In genomic region chr9:127912882-127913281, GRCh38 we compare ENCODE assay signal across 14 cellular contexts. TPM values are rescaled to one million over a fixed set of nuclear protein-coding genes. Genes with fewer than 3 reads are reported as not detected.
DNase-seq lines count a peak whose midpoint lies in the region; ATAC-seq, FAIRE-seq and TF ChIP-seq lines count a peak whose summit lies in the region.
"Had no signal": no experiment of that assay in that cellular context is flagged by ENCODE, and none has a peak within 500 bp of the region (broad histone marks: within the 10 kb centered on the region; RNA-seq: fewer than 3 reads in every experiment).

No MANE protein-coding gene starts in this region.

- ATAC-seq in right cardiac atrium (no peak), heart left ventricle (no peak), HepG2 (no peak), left lobe of liver (no peak), GM18505 (IDR thresholded peaks at IDR 0.05; ENCODE audit: unreplicated experiment) (no peak)
- ATAC-seq: T-cell had no signal

- no peak overlapping the region for H3K9ac ChIP-seq in HepG2 (ENCODE audit: insufficient read depth, low read depth, low read length)

- intact Hi-C loops in right cardiac atrium (cut with DNase I) (no loop called here), heart left ventricle (cut with DNase I) (loop anchor here in 1 of 10 donors (5.0 kb wide), 1 partner anchor 41 kb away; no protein-coding TSS in a partner anchor), HepG2 (cut with micrococcal nuclease; ENCODE audit: unreplicated experiment) (no loop called here)

- no peak for TF ChIP-seq RAD21 in HepG2 (CRISPR knock-in tag; IDR thresholded peaks at IDR 0.05)

- peak; percentile 36 for FAIRE-seq in HepG2 (lab: Jason Lieb, UNC)

- CTCF ChIA-PET in HepG2 (lab: Yijun Ruan, JAX; ENCODE audit: low intra/inter-chr PET ratio, low total read pairs) = no interaction called here

- TF ChIP-seq POLR2A in heart left ventricle (IDR thresholded peaks at IDR 0.05) = no peak
- no peak for TF ChIP-seq POLR2A in Peyer's patch (IDR thresholded peaks at IDR 0.05)
- TF ChIP-seq POLR2A in HepG2 (IDR thresholded peaks at IDR 0.05; ENCODE audit: insufficient read depth in 1 of 2, low read depth in 2 of 2, low read length in 2 of 2) = no peak
- no peak for TF ChIP-seq POLR2A in GM18505 (IDR thresholded peaks at IDR 0.05; ENCODE audit: borderline replicate concordance, extremely low read depth, insufficient read depth, insufficient read length)

- H3K4me2 ChIP-seq in HepG2 (ENCODE audit: low read depth, low read length) = no peak overlapping the region

- POLR2A ChIA-PET in HepG2 (lab: Yijun Ruan, JAX) = interaction anchor here (2.2 to 7.9 kb wide), 2 partner anchors 8 to 15 kb away, joined by 9 to 78 read pairs; no protein-coding TSS in a partner anchor

- WGBS in right cardiac atrium = 92% methylated on average over 5 of the region's 5 CpGs
- WGBS in heart left ventricle, 4 donors = 92 to 97% (median 93%) methylated on average over 5 of the region's 5 CpGs
- 62% methylated on average over 5 of the region's 5 CpGs for WGBS in HepG2 (ENCODE audit: low lambda C conversion rate)

- H3K4me1 ChIP-seq in right cardiac atrium (ENCODE audit: control insufficient read depth, insufficient read depth, low read length) = peaks cover 7% of the 10 kb centered on the region
- H3K4me1 ChIP-seq in heart left ventricle = peaks cover 3 to 28% (median 24%) of the 10 kb centered on the region in 12 donors
- peaks cover 2 to 44% (median 25%) of the 10 kb centered on the region in 4 donors for H3K4me1 ChIP-seq in Peyer's patch
- H3K4me1 ChIP-seq in HepG2 (ENCODE audit: insufficient read depth, low read length) = peaks cover 48% of the 10 kb centered on the region

- H3K9me3 ChIP-seq in right cardiac atrium (ENCODE audit: control insufficient read depth, low read length) = no peaks in the 10 kb centered on the region
- H3K9me3 ChIP-seq in heart left ventricle = no peaks in the 10 kb centered on the region
- no peaks in the 10 kb centered on the region for H3K9me3 ChIP-seq in Peyer's patch
- H3K9me3 ChIP-seq in HepG2 (ENCODE audit: low read length) = no peaks in the 10 kb centered on the region

- no peaks in the 10 kb centered on the region for H4K20me1 ChIP-seq in HepG2 (ENCODE audit: insufficient read depth, low read length)

- no peak for TF ChIP-seq EP300 in HepG2 (IDR thresholded peaks at IDR 0.05; ENCODE audit: low read depth in 2 of 2, low read length in 2 of 2)
- TF ChIP-seq EP300 in HepG2 (CRISPR knock-in tag; IDR thresholded peaks at IDR 0.05; ENCODE audit: borderline replicate concordance) = no peak

- H3K27me3 ChIP-seq in right cardiac atrium (ENCODE audit: control insufficient read depth, insufficient read depth) (no peaks in the 10 kb centered on the region), heart left ventricle (no peaks in the 10 kb centered on the region), Peyer's patch (no peaks in the 10 kb centered on the region), HepG2 (ENCODE audit: control insufficient read depth in 1 of 2, insufficient read depth in 2 of 2, low read length in 2 of 2) (no peaks in the 10 kb centered on the region)

- no peak overlapping the region for H2AFZ ChIP-seq in HepG2 (ENCODE audit: low read length)

- H3K79me2 ChIP-seq in HepG2 (ENCODE audit: insufficient read depth, low read length) = peaks cover 2% of the 10 kb centered on the region

- H3K4me3 ChIP-seq in right cardiac atrium (ENCODE audit: low read length) = no peak overlapping the region
- no peak overlapping the region for H3K4me3 ChIP-seq in heart left ventricle
- no peak overlapping the region for H3K4me3 ChIP-seq in Peyer's patch
- no peak overlapping the region for H3K4me3 ChIP-seq in HepG2 (replicated peaks in 1 of 3; ENCODE audit: insufficient read depth in 1 of 3, low read depth in 2 of 3, low read length in 3 of 3)

- no TSS peak for BruUV-seq in HepG2 (replicated peaks; lab: Mats Ljungman, UMichigan)

- peaks cover 0 to 66% (median 53%) of the 10 kb centered on the region in 9 donors for H3K36me3 ChIP-seq in heart left ventricle
- peaks cover 0 to 47% (median 0%) of the 10 kb centered on the region in 3 donors for H3K36me3 ChIP-seq in Peyer's patch
- H3K36me3 ChIP-seq in HepG2 (replicated peaks in 1 of 2; ENCODE audit: control insufficient read depth in 1 of 2, insufficient read depth in 2 of 2, low read length in 2 of 2) = peaks cover 7 to 15% of the 10 kb centered on the region in 2 experiments; a peak in 4 of 5 replicates

- no peak for TF ChIP-seq CTCF in heart left ventricle (IDR thresholded peaks at IDR 0.05)
- no peak for TF ChIP-seq CTCF in Peyer's patch (IDR thresholded peaks at IDR 0.05)
- TF ChIP-seq CTCF in HepG2 (CRISPR knock-in tag; IDR thresholded peaks at IDR 0.05) = no peak

- in situ Hi-C loops in HepG2 (cut with HindIII; ENCODE audit: extremely low pct_ligation_motif_present, low pct_unique_long_range_greater_than_20kb) = no loop called here

- DNase-seq in right cardiac atrium = peak in 2 of 3 donors; percentile 32 to 43
- no peak for DNase-seq in heart left ventricle
- peak in 2 of 3 donors; percentile 61 to 71 for DNase-seq in Peyer's patch
- DNase-seq in HepG2 (ENCODE audit: low spot score) = no peak
- DNase-seq in left lobe of liver (ENCODE audit: low spot score) = no peak
- no peak for DNase-seq in GOT3 (lab: John Stamatoyannopoulos, UW)
- no peak for DNase-seq in pons (ENCODE audit: low spot score)
- DNase-seq: activated CD8-positive, alpha-beta memory T cell treated with anti-CD3 and anti-CD28 coated beads for 24 hours; cortex of kidney; NCI-H1930; stimulated activated CD4-positive, alpha-beta T cell treated with anti-CD3 and anti-CD28 coated beads, Interleukin-2, amount 100 ng/mL, for 48 hours; stimulated activated naive CD4-positive, alpha-beta T cell; T-cell had no signal

- H3K27ac ChIP-seq in right cardiac atrium (ENCODE audit: low read length) (no peak overlapping the region), heart left ventricle (no peak overlapping the region), Peyer's patch (peak overlapping the region in 2 of 4 donors; percentile 37 to 65), HepG2 (ENCODE audit: extremely low read length, insufficient read depth, low read length) (no peak overlapping the region)

RNA-seq across cellular contexts. Expression of gene ST6GALNAC4, which starts 4.0 kb away (rescaled TPM):
- 10 to 100 TPM; 26.3 to 36.7 (median 32.3) TPM for total RNA-seq in right cardiac atrium
- polyA plus RNA-seq in right cardiac atrium = 24.3 TPM
- 10 to 100 TPM; 28.3 to 66.1 (median 42.6) TPM for total RNA-seq in heart left ventricle
- 10 to 100 TPM; 17.0 to 72.0 TPM for polyA plus RNA-seq in heart left ventricle
- 100 to 1,000 TPM in 1 of 4 donors, 10 to 100 TPM in 3; 39.9 to 119 (median 46.7) TPM for total RNA-seq in Peyer's patch
- 14.8 and 18.8 TPM in 2 replicates for total RNA-seq in HepG2 (2016; rRNA removed; fragmentation: Illumina TruSeq; extraction: Trizol)
- 35.6 and 43.0 TPM in 2 replicates for total RNA-seq in HepG2 (2016; cell fraction: cytosol; rRNA removed; fragmentation: Illumina TruSeq; extraction: Trizol; ENCODE audit: low read depth)
- total RNA-seq in HepG2 (2016; cell fraction: insoluble cytoplasmic fraction; rRNA removed; fragmentation: Illumina TruSeq; extraction: Trizol) = 13.0 and 19.7 TPM in 2 replicates
- total RNA-seq in HepG2 (2016; cell fraction: membrane; rRNA removed; fragmentation: Illumina TruSeq; extraction: Trizol) = 47.7 and 65.6 TPM in 2 replicates
- 12.8 and 17.5 TPM in 2 replicates for total RNA-seq in HepG2 (2016; cell fraction: nucleus; rRNA removed; fragmentation: Illumina TruSeq; extraction: Trizol)
- 27.7 and 36.4 TPM in 2 replicates for polyA plus RNA-seq in HepG2 (2011; rRNA removed)
- polyA plus RNA-seq in HepG2 (2011; cell fraction: cytosol; rRNA removed) = 26.2 and 47.9 TPM in 2 replicates
- polyA plus RNA-seq in HepG2 (2011; cell fraction: nucleus; rRNA removed) = 41.2 and 43.3 TPM in 2 replicates
- 14.8 and 21.6 TPM in 2 replicates for polyA plus RNA-seq in HepG2 (2012)
- polyA plus RNA-seq in HepG2 (2016; cell fraction: cytosol; fragmentation: Illumina TruSeq; extraction: Trizol; ENCODE audit: low read depth) = 55.5 and 75.3 TPM in 2 replicates
- polyA plus RNA-seq in HepG2 (2016; cell fraction: insoluble cytoplasmic fraction; fragmentation: Illumina TruSeq; extraction: Trizol; ENCODE audit: low read depth) = 20.6 and 23.9 TPM in 2 replicates
- polyA plus RNA-seq in HepG2 (2016; cell fraction: membrane; fragmentation: Illumina TruSeq; extraction: Trizol; ENCODE audit: low read depth) = 69.4 and 78.8 TPM in 2 replicates
- polyA plus RNA-seq in HepG2 (2016; cell fraction: nucleus; fragmentation: Illumina TruSeq; extraction: Trizol; ENCODE audit: insufficient read depth, low read depth) = 25.2 and 32.3 TPM in 2 replicates
- polyA minus RNA-seq in HepG2 (2011; rRNA and poly(A)+ RNA removed; ENCODE audit: low replicate concordance) = 74.4 and 118 TPM in 2 replicates
- polyA minus RNA-seq in HepG2 (2011; cell fraction: cytosol; rRNA and poly(A)+ RNA removed) = 40.0 and 42.1 TPM in 2 replicates
- 15.6 and 17.8 TPM in 2 replicates for polyA minus RNA-seq in HepG2 (2011; cell fraction: nucleus; rRNA and poly(A)+ RNA removed)
- total RNA-seq in left lobe of liver = 5.9 TPM

RNA-seq across cellular contexts. Expression of gene ST6GALNAC6, which starts 13.5 kb away (rescaled TPM):
- 10 to 100 TPM; 60.1 to 73.7 (median 65.2) TPM for total RNA-seq in right cardiac atrium
- polyA plus RNA-seq in right cardiac atrium = 55.9 TPM
- 10 to 100 TPM; 28.4 to 75.9 (median 45.6) TPM for total RNA-seq in heart left ventricle
- polyA plus RNA-seq in heart left ventricle = 10 to 100 TPM; 35.7 to 37.5 TPM
- total RNA-seq in Peyer's patch = 10 to 100 TPM in 3 of 4 donors, 1 to 10 TPM in 1; 7.7 to 88.3 (median 18.9) TPM
- total RNA-seq in HepG2 (2016; rRNA removed; fragmentation: Illumina TruSeq; extraction: Trizol) = 16.7 and 18.5 TPM in 2 replicates
- total RNA-seq in HepG2 (2016; cell fraction: cytosol; rRNA removed; fragmentation: Illumina TruSeq; extraction: Trizol; ENCODE audit: low read depth) = 13.5 and 13.9 TPM in 2 replicates
- 11.7 and 18.2 TPM in 2 replicates for total RNA-seq in HepG2 (2016; cell fraction: insoluble cytoplasmic fraction; rRNA removed; fragmentation: Illumina TruSeq; extraction: Trizol)
- 42.0 and 46.1 TPM in 2 replicates for total RNA-seq in HepG2 (2016; cell fraction: membrane; rRNA removed; fragmentation: Illumina TruSeq; extraction: Trizol)
- 13.4 and 15.1 TPM in 2 replicates for total RNA-seq in HepG2 (2016; cell fraction: nucleus; rRNA removed; fragmentation: Illumina TruSeq; extraction: Trizol)
- polyA plus RNA-seq in HepG2 (2011; rRNA removed) = 65.4 and 103 TPM in 2 replicates
- 63.0 and 69.3 TPM in 2 replicates for polyA plus RNA-seq in HepG2 (2011; cell fraction: cytosol; rRNA removed)
- 134 and 138 TPM in 2 replicates for polyA plus RNA-seq in HepG2 (2011; cell fraction: nucleus; rRNA removed)
- 36.1 and 53.0 TPM in 2 replicates for polyA plus RNA-seq in HepG2 (2012)
- 33.4 and 37.1 TPM in 2 replicates for polyA plus RNA-seq in HepG2 (2016; cell fraction: cytosol; fragmentation: Illumina TruSeq; extraction: Trizol; ENCODE audit: low read depth)
- polyA plus RNA-seq in HepG2 (2016; cell fraction: insoluble cytoplasmic fraction; fragmentation: Illumina TruSeq; extraction: Trizol; ENCODE audit: low read depth) = 18.0 and 19.3 TPM in 2 replicates
- 54.8 and 59.0 TPM in 2 replicates for polyA plus RNA-seq in HepG2 (2016; cell fraction: membrane; fragmentation: Illumina TruSeq; extraction: Trizol; ENCODE audit: low read depth)
- 32.9 and 35.5 TPM in 2 replicates for polyA plus RNA-seq in HepG2 (2016; cell fraction: nucleus; fragmentation: Illumina TruSeq; extraction: Trizol; ENCODE audit: insufficient read depth, low read depth)
- polyA minus RNA-seq in HepG2 (2011; rRNA and poly(A)+ RNA removed; ENCODE audit: low replicate concordance) = 41.6 and 91.9 TPM in 2 replicates
- polyA minus RNA-seq in HepG2 (2011; cell fraction: cytosol; rRNA and poly(A)+ RNA removed) = 15.4 and 21.1 TPM in 2 replicates
- polyA minus RNA-seq in HepG2 (2011; cell fraction: nucleus; rRNA and poly(A)+ RNA removed) = 22.4 and 22.6 TPM in 2 replicates
- 35.2 TPM for total RNA-seq in left lobe of liver

RNA-seq across cellular contexts. Expression of gene PIP5KL1, which starts 17.7 kb away (rescaled TPM):
- 1 to 10 TPM in 1 of 4 donors, under 1 TPM in 1, not detected in 2; 0.29 to 1.3 TPM for total RNA-seq in right cardiac atrium
- 0.29 TPM for polyA plus RNA-seq in right cardiac atrium
- under 1 TPM in 7 of 9 donors, not detected in 2; 0.33 to 0.77 (median 0.51) TPM for total RNA-seq in heart left ventricle
- polyA plus RNA-seq in heart left ventricle = under 1 TPM; 0.12 to 0.15 TPM
- total RNA-seq in Peyer's patch = 1 to 10 TPM in 1 of 4 donors, not detected in 3; 2.5 TPM
- 0.20 TPM in 1 of 2 replicates, not detected in the other for total RNA-seq in HepG2 (2016; rRNA removed; fragmentation: Illumina TruSeq; extraction: Trizol)
- total RNA-seq in HepG2 (2016; cell fraction: cytosol; rRNA removed; fragmentation: Illumina TruSeq; extraction: Trizol; ENCODE audit: low read depth) = 0.51 TPM in 1 of 2 replicates, not detected in the other
- 0.15 TPM in 1 of 2 replicates, not detected in the other for total RNA-seq in HepG2 (2016; cell fraction: insoluble cytoplasmic fraction; rRNA removed; fragmentation: Illumina TruSeq; extraction: Trizol)
- total RNA-seq in HepG2 (2016; cell fraction: membrane; rRNA removed; fragmentation: Illumina TruSeq; extraction: Trizol) = not detected in 2 replicates
- total RNA-seq in HepG2 (2016; cell fraction: nucleus; rRNA removed; fragmentation: Illumina TruSeq; extraction: Trizol) = 0.56 TPM in 1 of 2 replicates, not detected in the other
- 0.44 and 0.49 TPM in 2 replicates for polyA plus RNA-seq in HepG2 (2011; rRNA removed)
- polyA plus RNA-seq in HepG2 (2011; cell fraction: cytosol; rRNA removed) = 0.17 and 0.32 TPM in 2 replicates
- polyA plus RNA-seq in HepG2 (2011; cell fraction: nucleus; rRNA removed) = 5.3 and 9.9 TPM in 2 replicates
- polyA plus RNA-seq in HepG2 (2012) = 0.32 and 0.67 TPM in 2 replicates
- 0.24 TPM in 1 of 2 replicates, not detected in the other for polyA plus RNA-seq in HepG2 (2016; cell fraction: cytosol; fragmentation: Illumina TruSeq; extraction: Trizol; ENCODE audit: low read depth)
- not detected in 2 replicates for polyA plus RNA-seq in HepG2 (2016; cell fraction: insoluble cytoplasmic fraction; fragmentation: Illumina TruSeq; extraction: Trizol; ENCODE audit: low read depth)
- not detected in 2 replicates for polyA plus RNA-seq in HepG2 (2016; cell fraction: membrane; fragmentation: Illumina TruSeq; extraction: Trizol; ENCODE audit: low read depth)
- 1.1 TPM in 1 of 2 replicates, not detected in the other for polyA plus RNA-seq in HepG2 (2016; cell fraction: nucleus; fragmentation: Illumina TruSeq; extraction: Trizol; ENCODE audit: insufficient read depth, low read depth)
- 0.72 and 1.4 TPM in 2 replicates for polyA minus RNA-seq in HepG2 (2011; rRNA and poly(A)+ RNA removed; ENCODE audit: low replicate concordance)
- 0.88 TPM in 1 of 2 replicates, not detected in the other for polyA minus RNA-seq in HepG2 (2011; cell fraction: cytosol; rRNA and poly(A)+ RNA removed)
- polyA minus RNA-seq in HepG2 (2011; cell fraction: nucleus; rRNA and poly(A)+ RNA removed) = 1.3 and 2.2 TPM in 2 replicates
- total RNA-seq in left lobe of liver = 0.40 TPM

RNA-seq across cellular contexts. Expression of gene DPM2, which starts 24.8 kb away (rescaled TPM):
- 10 to 100 TPM; 13.6 to 20.0 (median 16.0) TPM for total RNA-seq in right cardiac atrium
- polyA plus RNA-seq in right cardiac atrium = 16.4 TPM
- 10 to 100 TPM in 7 of 9 donors, 1 to 10 TPM in 2; 7.2 to 19.5 (median 11.7) TPM for total RNA-seq in heart left ventricle
- polyA plus RNA-seq in heart left ventricle = 10 to 100 TPM; 15.3 to 31.7 TPM
- total RNA-seq in Peyer's patch = 10 to 100 TPM; 20.6 to 27.3 (median 22.1) TPM
- 17.5 and 24.8 TPM in 2 replicates for total RNA-seq in HepG2 (2016; rRNA removed; fragmentation: Illumina TruSeq; extraction: Trizol)
- 20.0 and 27.3 TPM in 2 replicates for total RNA-seq in HepG2 (2016; cell fraction: cytosol; rRNA removed; fragmentation: Illumina TruSeq; extraction: Trizol; ENCODE audit: low read depth)
- total RNA-seq in HepG2 (2016; cell fraction: insoluble cytoplasmic fraction; rRNA removed; fragmentation: Illumina TruSeq; extraction: Trizol) = 14.9 and 23.0 TPM in 2 replicates
- total RNA-seq in HepG2 (2016; cell fraction: membrane; rRNA removed; fragmentation: Illumina TruSeq; extraction: Trizol) = 31.4 and 35.9 TPM in 2 replicates
- total RNA-seq in HepG2 (2016; cell fraction: nucleus; rRNA removed; fragmentation: Illumina TruSeq; extraction: Trizol) = 18.6 and 22.0 TPM in 2 replicates
- polyA plus RNA-seq in HepG2 (2011; rRNA removed) = 35.3 and 38.6 TPM in 2 replicates
- polyA plus RNA-seq in HepG2 (2011; cell fraction: cytosol; rRNA removed) = 30.5 and 35.2 TPM in 2 replicates
- polyA plus RNA-seq in HepG2 (2011; cell fraction: nucleus; rRNA removed) = 36.6 and 37.4 TPM in 2 replicates
- polyA plus RNA-seq in HepG2 (2012) = 21.4 and 25.3 TPM in 2 replicates
- 32.5 and 40.9 TPM in 2 replicates for polyA plus RNA-seq in HepG2 (2016; cell fraction: cytosol; fragmentation: Illumina TruSeq; extraction: Trizol; ENCODE audit: low read depth)
- polyA plus RNA-seq in HepG2 (2016; cell fraction: insoluble cytoplasmic fraction; fragmentation: Illumina TruSeq; extraction: Trizol; ENCODE audit: low read depth) = 30.7 and 34.8 TPM in 2 replicates
- 49.8 and 53.8 TPM in 2 replicates for polyA plus RNA-seq in HepG2 (2016; cell fraction: membrane; fragmentation: Illumina TruSeq; extraction: Trizol; ENCODE audit: low read depth)
- 49.9 and 52.5 TPM in 2 replicates for polyA plus RNA-seq in HepG2 (2016; cell fraction: nucleus; fragmentation: Illumina TruSeq; extraction: Trizol; ENCODE audit: insufficient read depth, low read depth)
- polyA minus RNA-seq in HepG2 (2011; rRNA and poly(A)+ RNA removed; ENCODE audit: low replicate concordance) = 68.5 and 193 TPM in 2 replicates
- 12.9 and 15.4 TPM in 2 replicates for polyA minus RNA-seq in HepG2 (2011; cell fraction: cytosol; rRNA and poly(A)+ RNA removed)
- 34.8 and 35.4 TPM in 2 replicates for polyA minus RNA-seq in HepG2 (2011; cell fraction: nucleus; rRNA and poly(A)+ RNA removed)
- 12.4 TPM for total RNA-seq in left lobe of liver

RNA-seq across cellular contexts. Expression of gene AK1, which starts 35.4 kb away (rescaled TPM):
- total RNA-seq in right cardiac atrium (100 to 1,000 TPM; 630 to 722 (median 659) TPM), heart left ventricle (100 to 1,000 TPM; 415 to 810 (median 586) TPM), Peyer's patch (10 to 100 TPM in 3 of 4 donors, 1 to 10 TPM in 1; 2.5 to 22.3 (median 18.4) TPM), HepG2 (2016; rRNA removed; fragmentation: Illumina TruSeq; extraction: Trizol) (25.7 and 32.8 TPM in 2 replicates), left lobe of liver (42.6 TPM)
- polyA plus RNA-seq in right cardiac atrium (811 TPM), heart left ventricle (1,000 to 10,000 TPM in 1 of 2 donors, 100 to 1,000 TPM in 1; 312 to 1,060 TPM), HepG2 (2011; rRNA removed) (19.1 and 28.5 TPM in 2 replicates)
- total RNA-seq in HepG2 (2016; cell fraction: cytosol; rRNA removed; fragmentation: Illumina TruSeq; extraction: Trizol; ENCODE audit: low read depth) = 12.5 and 17.4 TPM in 2 replicates
- total RNA-seq in HepG2 (2016; cell fraction: insoluble cytoplasmic fraction; rRNA removed; fragmentation: Illumina TruSeq; extraction: Trizol) = 27.8 and 33.7 TPM in 2 replicates
- 18.2 and 19.8 TPM in 2 replicates for total RNA-seq in HepG2 (2016; cell fraction: membrane; rRNA removed; fragmentation: Illumina TruSeq; extraction: Trizol)
- total RNA-seq in HepG2 (2016; cell fraction: nucleus; rRNA removed; fragmentation: Illumina TruSeq; extraction: Trizol) = 13.7 and 15.3 TPM in 2 replicates
- polyA plus RNA-seq in HepG2 (2011; cell fraction: cytosol; rRNA removed) = 29.9 and 38.0 TPM in 2 replicates
- 34.1 and 55.6 TPM in 2 replicates for polyA plus RNA-seq in HepG2 (2011; cell fraction: nucleus; rRNA removed)
- 17.5 and 23.3 TPM in 2 replicates for polyA plus RNA-seq in HepG2 (2012)
- 28.9 and 48.9 TPM in 2 replicates for polyA plus RNA-seq in HepG2 (2016; cell fraction: cytosol; fragmentation: Illumina TruSeq; extraction: Trizol; ENCODE audit: low read depth)
- polyA plus RNA-seq in HepG2 (2016; cell fraction: insoluble cytoplasmic fraction; fragmentation: Illumina TruSeq; extraction: Trizol; ENCODE audit: low read depth) = 44.7 and 50.7 TPM in 2 replicates
- 31.6 and 41.6 TPM in 2 replicates for polyA plus RNA-seq in HepG2 (2016; cell fraction: membrane; fragmentation: Illumina TruSeq; extraction: Trizol; ENCODE audit: low read depth)
- polyA plus RNA-seq in HepG2 (2016; cell fraction: nucleus; fragmentation: Illumina TruSeq; extraction: Trizol; ENCODE audit: insufficient read depth, low read depth) = 39.2 and 40.7 TPM in 2 replicates
- polyA minus RNA-seq in HepG2 (2011; rRNA and poly(A)+ RNA removed; ENCODE audit: low replicate concordance) = 3.6 and 45.8 TPM in 2 replicates
- polyA minus RNA-seq in HepG2 (2011; cell fraction: cytosol; rRNA and poly(A)+ RNA removed) = 3.8 and 5.4 TPM in 2 replicates
- 1.7 and 4.1 TPM in 2 replicates for polyA minus RNA-seq in HepG2 (2011; cell fraction: nucleus; rRNA and poly(A)+ RNA removed)

Comparison
In these comparisons a context has a peak if more than half of its experiments do, and no peak if none do; other contexts are left out.
1. DNase-seq: peak in right cardiac atrium (2 of 3) and Peyer's patch (2 of 3); none in heart left ventricle (0 of 5), HepG2 (single experiment), left lobe of liver (single experiment), GOT3 (single experiment) and pons (single experiment).